In the genomic region with DNA sequence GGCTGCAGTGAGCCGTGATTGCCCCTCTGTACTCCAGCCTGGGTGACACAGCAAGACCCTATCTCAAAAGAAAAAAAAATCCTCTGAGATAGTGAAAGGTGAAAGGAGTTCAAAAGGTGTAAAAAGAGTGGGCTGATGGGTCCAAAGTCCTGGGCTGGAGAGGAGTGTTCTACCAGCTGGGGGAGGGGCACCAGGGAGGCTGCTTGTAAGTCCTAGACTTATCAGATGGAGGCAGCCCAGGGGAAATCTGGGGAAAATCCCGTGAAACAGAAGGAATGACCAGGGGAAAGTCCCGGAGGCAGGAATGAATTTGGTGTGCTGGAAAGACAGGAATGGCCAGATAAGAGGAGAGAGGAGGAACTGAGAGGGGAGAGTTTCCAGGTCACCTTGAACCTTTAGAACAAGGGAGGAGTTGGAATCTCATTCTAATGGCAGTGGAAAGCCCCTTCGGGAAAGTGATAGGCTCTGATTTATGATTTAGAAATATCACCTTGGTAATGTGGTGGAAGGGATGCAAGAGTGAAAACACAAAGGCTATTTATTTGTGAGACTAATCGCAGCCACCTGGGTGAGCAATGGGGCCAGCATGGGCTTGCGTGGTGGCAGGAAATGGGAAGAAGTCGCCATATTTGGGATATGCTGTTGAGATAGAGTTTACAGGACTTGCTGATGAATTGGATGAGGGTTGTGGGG, we compare ENCODE assay signal across 1 cellular context.
TF ChIP-seq lines count a peak whose summit lies in the region.

No MANE protein-coding gene starts in this region.

TF ChIP-seq in HepG2, 621 proteins besides CTCF, POLR2A, EP300 and RAD21 (continued from another document and continues in another):
- TF ChIP-seq NCOR1 (IDR thresholded peaks at IDR 0.05; ENCODE audit: borderline replicate concordance, low read length) (peak; percentile 89), JUNB (CRISPR knock-in tag; IDR thresholded peaks at IDR 0.05; ENCODE audit: borderline replicate concordance) (no peak), KDM6A (CRISPR knock-in tag; IDR thresholded peaks at IDR 0.05; ENCODE audit: low read depth) (peak; percentile 67; the same call in 1 of the 2 replicates), MTF2 (CRISPR knock-in tag; IDR thresholded peaks at IDR 0.05; ENCODE audit: borderline replicate concordance) (no peak), NR1H2 (CRISPR knock-in tag; IDR thresholded peaks at IDR 0.05; ENCODE audit: borderline replicate concordance, low read depth) (no peak), POGZ (CRISPR knock-in tag; IDR thresholded peaks at IDR 0.05) (no peak; the same call in 1 of the 2 replicates), ZBTB7A (CRISPR knock-in tag; IDR thresholded peaks at IDR 0.05) (0 out of 2 replicates have a peak, but pooled peaks have one; percentile 15), SOX5 (CRISPR knock-in tag; IDR thresholded peaks at IDR 0.05; ENCODE audit: borderline replicate concordance) (peak; percentile 48; the same call in 1 of the 2 replicates), ZNF782 (CRISPR knock-in tag; IDR thresholded peaks at IDR 0.05; ENCODE audit: borderline replicate concordance) (no peak), NR2C2 (CRISPR knock-in tag; IDR thresholded peaks at IDR 0.05; ENCODE audit: borderline replicate concordance) (peak; percentile 60; the same call in 1 of the 2 replicates), ZNF709 (CRISPR knock-in tag; IDR thresholded peaks at IDR 0.05) (no peak), TFAP4 (IDR thresholded peaks at IDR 0.05; ENCODE audit: borderline replicate concordance, low read depth) (peak; percentile 19; the same call in 1 of the 2 replicates), FOXP1 (IDR thresholded peaks at IDR 0.05) (no peak), FOXP1 (CRISPR knock-in tag; IDR thresholded peaks at IDR 0.05) (peak; percentile 14; the same call in 1 of the 2 replicates), ZKSCAN5 (CRISPR knock-in tag; IDR thresholded peaks at IDR 0.05) (no peak), ARID5B (CRISPR knock-in tag; IDR thresholded peaks at IDR 0.05) (peak; percentile 68), SNRNP70 (IDR thresholded peaks at IDR 0.05; ENCODE audit: low read depth, low read length) (no peak), ZNF766 (CRISPR knock-in tag; IDR thresholded peaks at IDR 0.05; ENCODE audit: borderline replicate concordance) (no peak), ZNF580 (CRISPR knock-in tag; IDR thresholded peaks at IDR 0.05; ENCODE audit: borderline replicate concordance, low read depth) (peak; percentile 70; the same call in 1 of the 2 replicates), KLF9 (CRISPR knock-in tag; IDR thresholded peaks at IDR 0.05; ENCODE audit: low read depth) (no peak), ZBTB2 (CRISPR knock-in tag; IDR thresholded peaks at IDR 0.05; ENCODE audit: low read depth) (no peak), HOXA3 (CRISPR knock-in tag; IDR thresholded peaks at IDR 0.05) (0 out of 2 replicates have a peak, but pooled peaks have one; percentile 58), SRSF1 (optimal IDR thresholded peaks at IDR 0.05; ENCODE audit: low read depth, low read length) (no peak), UBTF (CRISPR knock-in tag; IDR thresholded peaks at IDR 0.05) (no peak), ZNF761 (CRISPR knock-in tag; conservative IDR thresholded peaks at IDR 0.05) (no peak), ZFP37 (CRISPR knock-in tag; IDR thresholded peaks at IDR 0.05; ENCODE audit: borderline replicate concordance) (no peak), MTA1 (CRISPR knock-in tag; IDR thresholded peaks at IDR 0.05; ENCODE audit: borderline replicate concordance) (peak; percentile 62; the same call in 1 of the 2 replicates)
- TF ChIP-seq, protein P1, sequence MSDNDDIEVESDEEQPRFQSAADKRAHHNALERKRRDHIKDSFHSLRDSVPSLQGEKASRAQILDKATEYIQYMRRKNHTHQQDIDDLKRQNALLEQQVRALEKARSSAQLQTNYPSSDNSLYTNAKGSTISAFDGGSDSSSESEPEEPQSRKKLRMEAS (IDR thresholded peaks at IDR 0.05) = no peak
- TF ChIP-seq, protein P2, sequence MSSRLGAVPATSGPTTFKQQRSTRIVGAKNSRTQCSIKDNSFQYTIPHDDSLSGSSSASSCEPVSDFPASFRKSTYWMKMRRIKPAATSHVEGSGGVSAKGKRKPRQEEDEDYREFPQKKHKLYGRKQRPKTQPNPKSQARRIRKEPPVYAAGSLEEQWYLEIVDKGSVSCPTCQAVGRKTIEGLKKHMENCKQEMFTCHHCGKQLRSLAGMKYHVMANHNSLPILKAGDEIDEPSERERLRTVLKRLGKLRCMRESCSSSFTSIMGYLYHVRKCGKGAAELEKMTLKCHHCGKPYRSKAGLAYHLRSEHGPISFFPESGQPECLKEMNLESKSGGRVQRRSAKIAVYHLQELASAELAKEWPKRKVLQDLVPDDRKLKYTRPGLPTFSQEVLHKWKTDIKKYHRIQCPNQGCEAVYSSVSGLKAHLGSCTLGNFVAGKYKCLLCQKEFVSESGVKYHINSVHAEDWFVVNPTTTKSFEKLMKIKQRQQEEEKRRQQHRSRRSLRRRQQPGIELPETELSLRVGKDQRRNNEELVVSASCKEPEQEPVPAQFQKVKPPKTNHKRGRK (CRISPR knock-in tag; IDR thresholded peaks at IDR 0.05) = no peak
- TF ChIP-seq, protein P3, sequence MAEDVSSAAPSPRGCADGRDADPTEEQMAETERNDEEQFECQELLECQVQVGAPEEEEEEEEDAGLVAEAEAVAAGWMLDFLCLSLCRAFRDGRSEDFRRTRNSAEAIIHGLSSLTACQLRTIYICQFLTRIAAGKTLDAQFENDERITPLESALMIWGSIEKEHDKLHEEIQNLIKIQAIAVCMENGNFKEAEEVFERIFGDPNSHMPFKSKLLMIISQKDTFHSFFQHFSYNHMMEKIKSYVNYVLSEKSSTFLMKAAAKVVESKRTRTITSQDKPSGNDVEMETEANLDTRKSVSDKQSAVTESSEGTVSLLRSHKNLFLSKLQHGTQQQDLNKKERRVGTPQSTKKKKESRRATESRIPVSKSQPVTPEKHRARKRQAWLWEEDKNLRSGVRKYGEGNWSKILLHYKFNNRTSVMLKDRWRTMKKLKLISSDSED (CRISPR knock-in tag; IDR thresholded peaks at IDR 0.05) = no peak
- TF ChIP-seq, protein P4, sequence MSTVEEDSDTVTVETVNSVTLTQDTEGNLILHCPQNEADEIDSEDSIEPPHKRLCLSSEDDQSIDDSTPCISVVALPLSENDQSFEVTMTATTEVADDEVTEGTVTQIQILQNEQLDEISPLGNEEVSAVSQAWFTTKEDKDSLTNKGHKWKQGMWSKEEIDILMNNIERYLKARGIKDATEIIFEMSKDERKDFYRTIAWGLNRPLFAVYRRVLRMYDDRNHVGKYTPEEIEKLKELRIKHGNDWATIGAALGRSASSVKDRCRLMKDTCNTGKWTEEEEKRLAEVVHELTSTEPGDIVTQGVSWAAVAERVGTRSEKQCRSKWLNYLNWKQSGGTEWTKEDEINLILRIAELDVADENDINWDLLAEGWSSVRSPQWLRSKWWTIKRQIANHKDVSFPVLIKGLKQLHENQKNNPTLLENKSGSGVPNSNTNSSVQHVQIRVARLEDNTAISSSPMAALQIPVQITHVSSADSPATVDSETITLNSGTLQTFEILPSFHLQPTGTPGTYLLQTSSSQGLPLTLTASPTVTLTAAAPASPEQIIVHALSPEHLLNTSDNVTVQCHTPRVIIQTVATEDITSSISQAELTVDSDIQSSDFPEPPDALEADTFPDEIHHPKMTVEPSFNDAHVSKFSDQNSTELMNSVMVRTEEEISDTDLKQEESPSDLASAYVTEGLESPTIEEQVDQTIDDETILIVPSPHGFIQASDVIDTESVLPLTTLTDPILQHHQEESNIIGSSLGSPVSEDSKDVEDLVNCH (CRISPR knock-in tag; IDR thresholded peaks at IDR 0.05) = no peak
- TF ChIP-seq, protein P5, sequence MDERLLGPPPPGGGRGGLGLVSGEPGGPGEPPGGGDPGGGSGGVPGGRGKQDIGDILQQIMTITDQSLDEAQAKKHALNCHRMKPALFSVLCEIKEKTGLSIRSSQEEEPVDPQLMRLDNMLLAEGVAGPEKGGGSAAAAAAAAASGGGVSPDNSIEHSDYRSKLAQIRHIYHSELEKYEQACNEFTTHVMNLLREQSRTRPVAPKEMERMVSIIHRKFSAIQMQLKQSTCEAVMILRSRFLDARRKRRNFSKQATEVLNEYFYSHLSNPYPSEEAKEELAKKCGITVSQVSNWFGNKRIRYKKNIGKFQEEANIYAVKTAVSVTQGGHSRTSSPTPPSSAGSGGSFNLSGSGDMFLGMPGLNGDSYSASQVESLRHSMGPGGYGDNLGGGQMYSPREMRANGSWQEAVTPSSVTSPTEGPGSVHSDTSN (CRISPR knock-in tag; IDR thresholded peaks at IDR 0.05) = no peak
- TF ChIP-seq, protein P6, sequence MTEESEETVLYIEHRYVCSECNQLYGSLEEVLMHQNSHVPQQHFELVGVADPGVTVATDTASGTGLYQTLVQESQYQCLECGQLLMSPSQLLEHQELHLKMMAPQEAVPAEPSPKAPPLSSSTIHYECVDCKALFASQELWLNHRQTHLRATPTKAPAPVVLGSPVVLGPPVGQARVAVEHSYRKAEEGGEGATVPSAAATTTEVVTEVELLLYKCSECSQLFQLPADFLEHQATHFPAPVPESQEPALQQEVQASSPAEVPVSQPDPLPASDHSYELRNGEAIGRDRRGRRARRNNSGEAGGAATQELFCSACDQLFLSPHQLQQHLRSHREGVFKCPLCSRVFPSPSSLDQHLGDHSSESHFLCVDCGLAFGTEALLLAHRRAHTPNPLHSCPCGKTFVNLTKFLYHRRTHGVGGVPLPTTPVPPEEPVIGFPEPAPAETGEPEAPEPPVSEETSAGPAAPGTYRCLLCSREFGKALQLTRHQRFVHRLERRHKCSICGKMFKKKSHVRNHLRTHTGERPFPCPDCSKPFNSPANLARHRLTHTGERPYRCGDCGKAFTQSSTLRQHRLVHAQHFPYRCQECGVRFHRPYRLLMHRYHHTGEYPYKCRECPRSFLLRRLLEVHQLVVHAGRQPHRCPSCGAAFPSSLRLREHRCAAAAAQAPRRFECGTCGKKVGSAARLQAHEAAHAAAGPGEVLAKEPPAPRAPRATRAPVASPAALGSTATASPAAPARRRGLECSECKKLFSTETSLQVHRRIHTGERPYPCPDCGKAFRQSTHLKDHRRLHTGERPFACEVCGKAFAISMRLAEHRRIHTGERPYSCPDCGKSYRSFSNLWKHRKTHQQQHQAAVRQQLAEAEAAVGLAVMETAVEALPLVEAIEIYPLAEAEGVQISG (CRISPR knock-in tag; IDR thresholded peaks at IDR 0.05) = peak; percentile 21; the same call in 1 of the 2 replicates
